ENCODE assay signal across 8 cellular contexts in genomic region chr14:76919811-76920571, GRCh38.
DNase-seq lines count a peak whose midpoint lies in the region; ATAC-seq, FAIRE-seq and TF ChIP-seq lines count a peak whose summit lies in the region.

No MANE protein-coding gene starts in this region.

- H3K4me3 ChIP-seq in ovary: no peak overlapping the region

- H3K4me1 Mint-ChIP-seq in activated CD8-positive, alpha-beta T cell treated with anti-CD3 and anti-CD28 coated beads for 36 hours (ENCODE audit: low read depth): peaks cover 54% of the 10 kb centered on the region

- no peaks in the 10 kb centered on the region for H3K9me3 ChIP-seq in ovary

- TF ChIP-seq CTCF in activated CD8-positive, alpha-beta T cell treated with anti-CD3 and anti-CD28 coated beads for 36 hours (IDR thresholded peaks at IDR 0.05): no peak
- TF ChIP-seq CTCF in ovary (IDR thresholded peaks at IDR 0.05): no peak

- H3K27me3 Mint-ChIP-seq in activated CD8-positive, alpha-beta T cell treated with anti-CD3 and anti-CD28 coated beads for 36 hours: no peaks in the 10 kb centered on the region

- intact Hi-C loops in activated CD8-positive, alpha-beta T cell treated with anti-CD3 and anti-CD28 coated beads for 36 hours (cut with micrococcal nuclease): loop anchor here (5.0 kb wide), 1 partner anchor 37 kb away; no protein-coding TSS in a partner anchor
- intact Hi-C loops in ovary (cut with DNase I): loop anchor here (2.0 to 10.0 kb wide), 7 partner anchors 33 to 147 kb away; partner anchors contain the start of gene IRF2BPL (in 3 of the 4)

- H3K27ac ChIP-seq in ovary: peak overlapping the region in 1 of 2 donors; percentile 86

- no peaks in the 10 kb centered on the region for H3K36me3 Mint-ChIP-seq in activated CD8-positive, alpha-beta T cell treated with anti-CD3 and anti-CD28 coated beads for 36 hours (ENCODE audit: low read depth)

- no peak for DNase-seq in GM19239 (ENCODE audit: insufficient read length, low spot score)
- peak; percentile 87 to 93 for DNase-seq in NCI-H2081 (lab: John Stamatoyannopoulos, UW)
- peak; percentile 82 for DNase-seq in activated CD8-positive, alpha-beta T cell treated with anti-CD3 and anti-CD28 coated beads for 36 hours
- peak; percentile 70 for DNase-seq in foreskin melanocyte
- DNase-seq in ovary: peak; percentile 48 to 71 (median 64)
- DNase-seq in pons (ENCODE audit: low spot score): no peak
- DNase-seq in RPMI8226: no peak
- no peak for DNase-seq in activated gamma-delta T cell (lab: John Stamatoyannopoulos, UW)

- no peak for TF ChIP-seq POLR2A in ovary (IDR thresholded peaks at IDR 0.05)

- peak overlapping the region; percentile 34 for H3K4me3 Mint-ChIP-seq in activated CD8-positive, alpha-beta T cell treated with anti-CD3 and anti-CD28 coated beads for 36 hours

- 6 to 14% (median 7%) methylated on average over 19 of the region's 19 CpGs for WGBS in ovary, 3 donors

- H3K9me3 Mint-ChIP-seq in activated CD8-positive, alpha-beta T cell treated with anti-CD3 and anti-CD28 coated beads for 36 hours: no peaks in the 10 kb centered on the region

- CTCF ChIA-PET in activated CD8-positive, alpha-beta T cell treated with anti-CD3 and anti-CD28 coated beads for 36 hours (lab: Charles Lee): interaction anchor here (0.7 to 5.2 kb wide), 16 partner anchors 10 to 175 kb away, joined by 3 to 29 read pairs (median 6); no protein-coding TSS in a partner anchor

- POLR2A ChIA-PET in activated CD8-positive, alpha-beta T cell treated with anti-CD3 and anti-CD28 coated beads for 36 hours (lab: Charles Lee): interaction anchor here (0.8 to 1.7 kb wide), 8 partner anchors 29 to 201 kb away, joined by 3 to 7 read pairs (median 3); no protein-coding TSS in a partner anchor

- TF ChIP-seq EP300 in ovary (IDR thresholded peaks at IDR 0.05): no peak

- peaks cover 50% of the 10 kb centered on the region for H3K4me1 ChIP-seq in ovary (ENCODE audit: insufficient read depth)

- ATAC-seq in activated CD8-positive, alpha-beta T cell treated with anti-CD3 and anti-CD28 coated beads for 36 hours: peak; percentile 77

- peak; percentile 64 for FAIRE-seq in GM19239 (lab: Jason Lieb, UNC)

- H3K36me3 ChIP-seq in ovary: no peaks in the 10 kb centered on the region

- H3K27me3 ChIP-seq in ovary: no peaks in the 10 kb centered on the region

- H3K27ac Mint-ChIP-seq in activated CD8-positive, alpha-beta T cell treated with anti-CD3 and anti-CD28 coated beads for 36 hours: peak overlapping the region; percentile 48

Comparison
In these comparisons a context has a peak if more than half of its experiments do, and no peak if none do; other contexts are left out.
1. DNase-seq: peak in NCI-H2081 (2 of 2), activated CD8-positive, alpha-beta T cell treated with anti-CD3 and anti-CD28 coated beads for 36 hours (single experiment), foreskin melanocyte (single experiment) and ovary (5 of 5); none in GM19239 (single experiment), pons (single experiment), RPMI8226 (single experiment) and activated gamma-delta T cell (single experiment).